22 cellular contexts compared by ENCODE assay signal in the genomic region with DNA sequence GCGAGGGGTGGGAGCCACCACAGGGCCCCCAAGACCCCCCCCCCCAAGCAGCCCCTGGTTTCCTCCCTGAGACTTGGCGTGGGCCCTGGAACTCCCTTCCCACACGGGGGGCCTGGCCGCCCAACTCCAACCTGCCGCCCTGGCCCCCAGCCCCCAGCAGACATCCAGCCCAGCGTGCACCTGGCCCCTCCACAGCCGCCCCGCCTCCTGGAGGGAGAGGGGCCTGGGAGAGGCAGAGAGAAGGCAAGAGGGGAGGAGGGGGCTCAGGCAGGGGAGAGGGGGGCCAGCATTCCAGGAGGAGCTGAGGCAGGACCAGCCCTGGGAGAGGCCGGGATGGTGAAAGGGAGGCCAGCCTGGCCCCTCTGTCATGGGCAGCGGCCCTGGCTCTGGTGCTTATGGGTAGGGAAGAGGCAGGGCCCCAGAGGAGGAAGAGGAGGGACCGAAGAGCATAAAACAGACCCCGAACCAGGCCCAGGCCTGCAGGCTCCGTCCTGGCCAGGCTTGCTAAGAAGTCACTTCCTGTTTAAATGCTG. TPM values are rescaled to one million over a fixed set of nuclear protein-coding genes. Genes with fewer than 3 reads are reported as not detected.
DNase-seq lines count a peak whose midpoint lies in the region; TF ChIP-seq lines count a peak whose summit lies in the region.
"Had no signal": no experiment of that assay in that cellular context is flagged by ENCODE, and none has a peak within 500 bp of the region (broad histone marks: within the 10 kb centered on the region; RNA-seq: fewer than 3 reads in every experiment).

No MANE protein-coding gene starts in this region.

- H3K27me3 ChIP-seq in H9 (ENCODE audit: insufficient read depth, low read length) (no peaks in the 10 kb centered on the region), ovary (no peaks in the 10 kb centered on the region), uterus (no peaks in the 10 kb centered on the region)
- H3K27me3 ChIP-seq: esophagus squamous epithelium had no signal

- H3K27me3 Mint-ChIP-seq in H9 (ENCODE audit: low read depth) (no peaks in the 10 kb centered on the region; the same call in 1 of the 2 replicates), chondrocyte (ENCODE audit: low read depth) (no peaks in the 10 kb centered on the region)
- H3K27me3 Mint-ChIP-seq: activated CD4-positive, alpha-beta T cell treated with anti-CD3 and anti-CD28 coated beads, Interleukin-2, amount 10 ng/mL, durations not matched to agents 24 days and 14 days; activated naive CD8-positive, alpha-beta T cell treated with anti-CD3 and anti-CD28 coated beads for 36 hours; B cell had no signal

- no peak overlapping the region for H4K8ac ChIP-seq in H9 (replicated peaks; ENCODE audit: insufficient read length, low read depth, low read length)

- no peak overlapping the region for H3K4me2 ChIP-seq in H9 (ENCODE audit: insufficient read depth, insufficient read length, low read length)
- H3K4me2 ChIP-seq: GM23338 had no signal

- H3K79me2 ChIP-seq in H9 (ENCODE audit: insufficient read depth, low read length) = no peaks in the 10 kb centered on the region

- H3K9me3 ChIP-seq in H9 (ENCODE audit: control insufficient read depth, low read depth, low read length) = no peaks in the 10 kb centered on the region
- H3K9me3 ChIP-seq in ovary = no peaks in the 10 kb centered on the region
- no peaks in the 10 kb centered on the region for H3K9me3 ChIP-seq in uterus
- H3K9me3 ChIP-seq: esophagus squamous epithelium had no signal

- peaks cover 22 to 37% (median 28%) of the 10 kb centered on the region in 3 experiments; a peak in 6 of 7 replicates for H3K36me3 Mint-ChIP-seq in H9 (ENCODE audit: insufficient read depth in 1 of 3, low read depth in 3 of 3)
- H3K36me3 Mint-ChIP-seq in chondrocyte (ENCODE audit: low read depth) = peaks cover 27% of the 10 kb centered on the region

- H2BK12ac ChIP-seq in H9 (ENCODE audit: insufficient read length, low read depth, low read length) = no peak overlapping the region

- H3K56ac ChIP-seq in H9 (ENCODE audit: insufficient read length, low read depth, low read length) = no peak overlapping the region

- H3K4ac ChIP-seq in H9 (ENCODE audit: low read depth, low read length) = no peak overlapping the region

- no peak overlapping the region for H3K27ac ChIP-seq in H9 (ENCODE audit: insufficient read length, low read depth, low read length)
- peak overlapping the region in 1 of 2 donors; percentile 33 for H3K27ac ChIP-seq in ovary
- peak overlapping the region; percentile 65 to 69 for H3K27ac ChIP-seq in uterus
- H3K27ac ChIP-seq: HL-60, VCaP had no signal

- TF ChIP-seq CTCF in H9 (conservative IDR thresholded peaks at IDR 0.05) (no peak), chondrocyte (IDR thresholded peaks at IDR 0.05) (no peak), ovary (IDR thresholded peaks at IDR 0.05) (no peak), uterus (IDR thresholded peaks at IDR 0.05) (no peak)

- WGBS in H9 (ENCODE audit: extremely low coverage, insufficient read length, low lambda C conversion rate) = no CpG with 5 or more reads among the region's 13 CpGs
- 39 to 61% (median 52%) methylated on average over 11 to 13 of the region's 13 CpGs for WGBS in ovary, 3 donors

- H3K27ac Mint-ChIP-seq in H9 = no peak overlapping the region
- H3K27ac Mint-ChIP-seq in chondrocyte (ENCODE audit: unreplicated experiment) = peak overlapping the region; percentile 57
- H3K27ac Mint-ChIP-seq: activated CD4-positive, alpha-beta T cell treated with anti-CD3 and anti-CD28 coated beads, Interleukin-2, amount 10 ng/mL, durations not matched to agents 24 days and 14 days; activated naive CD8-positive, alpha-beta T cell treated with anti-CD3 and anti-CD28 coated beads for 36 hours; activated T-helper 2 cell treated with anti-CD3 and anti-CD28 coated beads, Interferon-gamma antibody, Interleukin-2, Interleukin-4, amounts not matched to agents 10 μg/mL and 5 μg/mL and 100 μg/mL, durations not matched to agents 14 hours and 24 hours and 36 hours; B cell; GM23338 had no signal

- no peak overlapping the region for H3K18ac ChIP-seq in H9 (ENCODE audit: insufficient read length, low read depth, low read length)

- peaks cover 4 to 16% of the 10 kb centered on the region in 2 experiments; a peak in 3 of 4 replicates for H3K4me1 Mint-ChIP-seq in H9
- peaks cover 24% of the 10 kb centered on the region for H3K4me1 Mint-ChIP-seq in chondrocyte (ENCODE audit: low read depth)
- H3K4me1 Mint-ChIP-seq: activated CD4-positive, alpha-beta T cell treated with anti-CD3 and anti-CD28 coated beads, Interleukin-2, amount 10 ng/mL, durations not matched to agents 24 days and 14 days; activated naive CD8-positive, alpha-beta T cell treated with anti-CD3 and anti-CD28 coated beads for 36 hours; B cell had no signal

- H2BK20ac ChIP-seq in H9 (ENCODE audit: low read depth, low read length, poor library complexity, severe bottlenecking) = no peak overlapping the region

- H3T11ph ChIP-seq in H9 (ENCODE audit: low read length) = no peak overlapping the region

- no peak overlapping the region for H2BK5ac ChIP-seq in H9 (ENCODE audit: insufficient read length, low read length)

- H3K36me3 ChIP-seq in ovary (no peaks in the 10 kb centered on the region), uterus (no peaks in the 10 kb centered on the region)

- H2BK120ac ChIP-seq in H9 (ENCODE audit: low read depth, low read length, poor library complexity, severe bottlenecking) = no peak overlapping the region

- DNase-seq in H9 = peak; percentile 29
- DNase-seq in chondrocyte (ENCODE audit: low spot score) = peak; percentile 79
- DNase-seq in ovary = peak in 3 of 5 donors; percentile 21 to 52 (median 48)
- DNase-seq in uterus = no peak
- DNase-seq in NCI-H510A treated with DMSO at 0.1 percent for 48 hours (lab: John Stamatoyannopoulos, UW) = no peak
- DNase-seq in ACHN = no peak
- DNase-seq in stimulated activated CD8-positive, alpha-beta memory T cell treated with anti-CD3 and anti-CD28 coated beads, Interleukin-4, amount 100 ng/mL, for 48 hours = no peak
- DNase-seq: activated CD4-positive, alpha-beta T cell treated with anti-CD3 and anti-CD28 coated beads, Interleukin-2, amount 10 ng/mL, durations not matched to agents 24 days and 14 days; activated naive CD8-positive, alpha-beta T cell treated with anti-CD3 and anti-CD28 coated beads for 36 hours; COR-L47; esophagus squamous epithelium; IMR-90; NCI-H2107; NCI-H510A; NK-92 treated with Interleukin-12 subunit alpha and Interleukin-12 subunit beta, amount 100 ng/mL, for 24 hours; retina; T-helper 2 cell had no signal

- TF ChIP-seq POLR2A in ovary (IDR thresholded peaks at IDR 0.05) (no peak), uterus (IDR thresholded peaks at IDR 0.05) (no peak)

- no peak overlapping the region for H3K14ac ChIP-seq in H9 (ENCODE audit: insufficient read depth, low read length)

- H2AK5ac ChIP-seq in H9 (ENCODE audit: insufficient read length, low read length) = no peak overlapping the region

- intact Hi-C loops in ovary (cut with DNase I) = no loop called here
- intact Hi-C loops in uterus (cut with DNase I; ENCODE audit: low total_unique reads) = no loop called here

- H3K4me3 Mint-ChIP-seq in H9 (no peak overlapping the region), chondrocyte (ENCODE audit: unreplicated experiment) (no peak overlapping the region)
- H3K4me3 Mint-ChIP-seq: activated CD4-positive, alpha-beta T cell treated with anti-CD3 and anti-CD28 coated beads, Interleukin-2, amount 10 ng/mL, durations not matched to agents 24 days and 14 days; activated naive CD8-positive, alpha-beta T cell treated with anti-CD3 and anti-CD28 coated beads for 36 hours; B cell; GM23338 had no signal

- in situ Hi-C loops in ACHN (cut with HindIII; ENCODE audit: low pct_ligation_motif_present, low pct_unique_long_range_greater_than_20kb, low sequenced_read_pairs) = no loop called here

- no peak overlapping the region for H2AFZ ChIP-seq in H9 (ENCODE audit: low read length)
- H2AFZ ChIP-seq: GM23338 had no signal

- no peak overlapping the region for H4K91ac ChIP-seq in H9 (ENCODE audit: insufficient read length, low read depth, low read length)

- H3K4me3 ChIP-seq in ovary = no peak overlapping the region
- no peak overlapping the region for H3K4me3 ChIP-seq in uterus
- H3K4me3 ChIP-seq: esophagus squamous epithelium, GM23338 had no signal

- no peaks in the 10 kb centered on the region for H3K79me1 ChIP-seq in H9 (ENCODE audit: insufficient read depth, low read depth, low read length, poor library complexity, severe bottlenecking)

- no peak overlapping the region for H3K9ac ChIP-seq in H9 (ENCODE audit: extremely low read depth, insufficient read length, low read length)

- H2BK15ac ChIP-seq in H9 (ENCODE audit: low read depth, low read length) = no peak overlapping the region

- no peaks in the 10 kb centered on the region for H3K23me2 ChIP-seq in H9 (ENCODE audit: insufficient read length, low read depth, low read length, poor library complexity, severe bottlenecking)

- H4K5ac ChIP-seq in H9 (ENCODE audit: insufficient read length, low read depth, low read length) = no peak overlapping the region

- no peaks in the 10 kb centered on the region; a peak in 1 of 5 replicates for H3K9me3 Mint-ChIP-seq in H9
- no peaks in the 10 kb centered on the region for H3K9me3 Mint-ChIP-seq in chondrocyte (ENCODE audit: low read depth)
- H3K9me3 Mint-ChIP-seq: activated CD4-positive, alpha-beta T cell treated with anti-CD3 and anti-CD28 coated beads, Interleukin-2, amount 10 ng/mL, durations not matched to agents 24 days and 14 days; activated naive CD8-positive, alpha-beta T cell treated with anti-CD3 and anti-CD28 coated beads for 36 hours; activated T-helper 2 cell treated with anti-CD3 and anti-CD28 coated beads, Interferon-gamma antibody, Interleukin-2, Interleukin-4, amounts not matched to agents 10 μg/mL and 5 μg/mL and 100 μg/mL, durations not matched to agents 14 hours and 24 hours and 36 hours; GM23338 had no signal

- TF ChIP-seq EP300 in ovary (IDR thresholded peaks at IDR 0.05) = no peak

- H3K4me1 ChIP-seq in H9 (ENCODE audit: insufficient read depth, low read length) (peaks cover 3% of the 10 kb centered on the region; the same call in 1 of the 2 replicates), ovary (ENCODE audit: insufficient read depth) (peaks cover 6% of the 10 kb centered on the region), uterus (peaks cover 0 to 21% of the 10 kb centered on the region in 2 donors)

- H3K23ac ChIP-seq in H9 (ENCODE audit: insufficient read length, low read depth, low read length) = no peak overlapping the region

- H4K20me1 ChIP-seq in H9 (ENCODE audit: control insufficient read depth, insufficient read depth, insufficient read length) = no peaks in the 10 kb centered on the region

RNA-seq across cellular contexts. Expression of gene IL34, which starts 16.7 kb away (rescaled TPM):
- 4.2 and 4.4 TPM in 2 replicates for total RNA-seq in H9 (2021)
- total RNA-seq in chondrocyte = 13.0 to 25.0 TPM (median 20.8 TPM) in 3 replicates
- total RNA-seq in ovary = 1 to 10 TPM in 6 of 7 donors, under 1 TPM in 1; 0.91 to 4.0 (median 1.9) TPM
- polyA plus RNA-seq in ovary = 1 to 10 TPM in 1 of 2 donors, under 1 TPM in 1; 0.88 to 1.8 TPM
- 1 to 10 TPM in 3 of 4 donors, not detected in 1; 3.3 to 9.4 (median 9.0) TPM for total RNA-seq in uterus
- total RNA-seq: activated T-helper 2 cell treated with anti-CD3 and anti-CD28 coated beads, Interferon-gamma antibody, Interleukin-2, Interleukin-4, amounts not matched to agents 10 μg/mL and 5 μg/mL and 100 μg/mL, durations not matched to agents 14 hours and 24 hours and 36 hours; B cell had no signal

RNA-seq across cellular contexts. Expression of gene MTSS2, which starts 22.8 kb away (rescaled TPM):
- total RNA-seq in H9 (2021) (41.0 and 42.5 TPM in 2 replicates), chondrocyte (243 to 296 TPM (median 282 TPM) in 3 replicates), ovary (10 to 100 TPM; 19.6 to 93.5 (median 40.2) TPM), uterus (100 to 1,000 TPM in 1 of 4 donors, 10 to 100 TPM in 3; 11.2 to 142 (median 18.2) TPM)
- polyA plus RNA-seq in ovary = 10 to 100 TPM in 1 of 2 donors, 1 to 10 TPM in 1; 8.4 to 52.5 TPM

Comparison
In these comparisons a context has a peak if more than half of its experiments do, and no peak if none do; other contexts are left out.
1. DNase-seq: peak in H9 (single experiment), chondrocyte (single experiment) and ovary (3 of 5); none in uterus (0 of 2), NCI-H510A treated with DMSO at 0.1 percent for 48 hours (single experiment), ACHN (single experiment) and stimulated activated CD8-positive, alpha-beta memory T cell treated with anti-CD3 and anti-CD28 coated beads, Interleukin-4, amount 100 ng/mL, for 48 hours (single experiment).